ENCODE assay signal across 11 cellular contexts in the genomic region with DNA sequence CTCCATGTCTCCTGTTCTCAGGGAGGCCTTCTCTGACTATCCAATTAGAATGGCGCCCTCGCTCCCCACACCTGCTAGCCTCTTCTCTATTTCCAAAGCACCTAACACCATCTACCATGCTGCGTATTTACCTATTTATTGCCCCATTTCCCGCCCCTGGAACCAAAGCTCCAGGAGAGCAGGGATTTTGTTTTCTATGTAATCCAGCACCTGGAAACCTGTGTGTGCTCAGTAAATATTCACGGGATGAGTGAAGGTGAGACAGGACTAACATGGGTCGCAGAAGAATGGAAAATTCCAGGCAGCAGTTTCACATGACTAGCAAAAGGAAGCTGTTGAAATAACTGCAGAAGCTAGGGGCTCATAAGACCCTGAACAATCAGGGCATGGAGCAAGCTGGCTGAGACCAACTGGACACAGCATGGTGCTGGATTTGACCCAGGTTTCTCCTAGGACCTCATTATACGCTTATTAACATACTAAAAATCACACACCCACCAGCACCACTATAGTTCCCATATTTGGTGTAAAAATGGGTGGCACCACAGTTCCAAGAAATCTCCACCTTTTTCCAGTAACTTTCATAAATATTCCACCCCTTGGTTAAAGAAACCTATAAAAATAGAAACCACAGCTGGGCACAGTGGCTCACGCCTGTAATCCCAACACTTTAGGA. TPM values are rescaled to one million over a fixed set of nuclear protein-coding genes. Genes with fewer than 3 reads are reported as not detected.
DNase-seq lines count a peak whose midpoint lies in the region; ATAC-seq and TF ChIP-seq lines count a peak whose summit lies in the region.
"Had no signal": no experiment of that assay in that cellular context is flagged by ENCODE, and none has a peak within 500 bp of the region (broad histone marks: within the 10 kb centered on the region; RNA-seq: fewer than 3 reads in every experiment).

No MANE protein-coding gene starts in this region.

- H3K9me3 ChIP-seq in esophagus (ENCODE audit: control insufficient read depth in 2 of 2, insufficient read depth in 1 of 2, low read depth in 1 of 2, low read length in 1 of 2) = no peaks in the 10 kb centered on the region

- no peaks in the 10 kb centered on the region for H3K27me3 Mint-ChIP-seq in progenitor cell of endocrine pancreas
- peaks cover 6% of the 10 kb centered on the region for H3K27me3 Mint-ChIP-seq in activated T-helper 2 cell treated with anti-CD3 and anti-CD28 coated beads, Interferon-gamma antibody, Interleukin-2, Interleukin-4, amounts not matched to agents 10 μg/mL and 5 μg/mL and 100 μg/mL, durations not matched to agents 14 hours and 24 hours and 36 hours (ENCODE audit: low read depth)

- ATAC-seq in HG03565 (IDR thresholded peaks at IDR 0.05; ENCODE audit: unreplicated experiment) (no peak), HG02852 (IDR thresholded peaks at IDR 0.05; ENCODE audit: unreplicated experiment) (no peak)
- ATAC-seq: activated naive CD4-positive, alpha-beta T cell treated with anti-CD3 and anti-CD28 coated beads, Interleukin-2, amount 50 U/mL, for 72 hours had no signal

- no peaks in the 10 kb centered on the region for H3K27me3 ChIP-seq in esophagus (ENCODE audit: control insufficient read depth in 1 of 2, insufficient read depth in 2 of 2, low read length in 2 of 2)

- H3K27ac ChIP-seq in esophagus (ENCODE audit: low read depth in 2 of 2, low read length in 1 of 2) = peak overlapping the region; percentile 71 to 86

- H3K36me3 Mint-ChIP-seq in progenitor cell of endocrine pancreas (ENCODE audit: insufficient read depth) = no peaks in the 10 kb centered on the region
- no peaks in the 10 kb centered on the region for H3K36me3 Mint-ChIP-seq in activated T-helper 2 cell treated with anti-CD3 and anti-CD28 coated beads, Interferon-gamma antibody, Interleukin-2, Interleukin-4, amounts not matched to agents 10 μg/mL and 5 μg/mL and 100 μg/mL, durations not matched to agents 14 hours and 24 hours and 36 hours (ENCODE audit: low read depth)
- H3K36me3 Mint-ChIP-seq: activated naive CD4-positive, alpha-beta T cell treated with anti-CD3 and anti-CD28 coated beads, Interleukin-2, amount 50 U/mL, for 72 hours had no signal

- peaks cover 0 to 8% of the 10 kb centered on the region in 2 donors for H3K4me1 ChIP-seq in esophagus (ENCODE audit: control insufficient read depth in 2 of 2, insufficient read depth in 2 of 2, low read length in 1 of 2)

- peak; percentile 61 for DNase-seq in EH (ENCODE audit: low read depth)
- DNase-seq in NCI-H345 treated with DMSO at 0.1 percent for 48 hours (lab: John Stamatoyannopoulos, UW; ENCODE audit: unreplicated experiment) = peak; percentile 47
- no peak for DNase-seq in progenitor cell of endocrine pancreas (ENCODE audit: low spot score, unreplicated experiment)
- no peak for DNase-seq in activated T-helper 2 cell treated with anti-CD3 and anti-CD28 coated beads, Interferon-gamma antibody, Interleukin-2, Interleukin-4, amounts not matched to agents 10 μg/mL and 5 μg/mL and 100 μg/mL, durations not matched to agents 14 hours and 24 hours and 36 hours (ENCODE audit: low spot score)
- DNase-seq in GDM1 (lab: John Stamatoyannopoulos, UW) = no peak
- DNase-seq: immature natural killer cell, NCI-H1436 had no signal

- H3K4me3 ChIP-seq in esophagus (ENCODE audit: low read depth in 1 of 2, low read length in 2 of 2) = no peak overlapping the region

- WGBS in esophagus, 2 donors = 51% methylated on average over 8 of the region's 8 CpGs

- intact Hi-C loops in activated T-helper 2 cell treated with anti-CD3 and anti-CD28 coated beads, Interferon-gamma antibody, Interleukin-2, Interleukin-4, amounts not matched to agents 10 μg/mL and 5 μg/mL and 100 μg/mL, durations not matched to agents 14 hours and 24 hours and 36 hours (cut with micrococcal nuclease) = no loop called here

- no peak overlapping the region for H3K4me3 Mint-ChIP-seq in progenitor cell of endocrine pancreas (ENCODE audit: low read depth)
- H3K4me3 Mint-ChIP-seq in activated T-helper 2 cell treated with anti-CD3 and anti-CD28 coated beads, Interferon-gamma antibody, Interleukin-2, Interleukin-4, amounts not matched to agents 10 μg/mL and 5 μg/mL and 100 μg/mL, durations not matched to agents 14 hours and 24 hours and 36 hours (ENCODE audit: low read depth) = no peak overlapping the region
- H3K4me3 Mint-ChIP-seq: immature natural killer cell had no signal

- H3K36me3 ChIP-seq in esophagus (ENCODE audit: control insufficient read depth in 2 of 2, insufficient read depth in 2 of 2, low read length in 1 of 2) = no peaks in the 10 kb centered on the region

- no peak for TF ChIP-seq CTCF in progenitor cell of endocrine pancreas (IDR thresholded peaks at IDR 0.05; ENCODE audit: unreplicated experiment)

- peaks cover 12% of the 10 kb centered on the region for H3K4me1 Mint-ChIP-seq in progenitor cell of endocrine pancreas (ENCODE audit: low read depth)
- no peaks in the 10 kb centered on the region for H3K4me1 Mint-ChIP-seq in activated T-helper 2 cell treated with anti-CD3 and anti-CD28 coated beads, Interferon-gamma antibody, Interleukin-2, Interleukin-4, amounts not matched to agents 10 μg/mL and 5 μg/mL and 100 μg/mL, durations not matched to agents 14 hours and 24 hours and 36 hours (ENCODE audit: low read depth)
- H3K4me1 Mint-ChIP-seq: immature natural killer cell had no signal

- peak overlapping the region; percentile 79 for H3K27ac Mint-ChIP-seq in progenitor cell of endocrine pancreas
- H3K27ac Mint-ChIP-seq in activated T-helper 2 cell treated with anti-CD3 and anti-CD28 coated beads, Interferon-gamma antibody, Interleukin-2, Interleukin-4, amounts not matched to agents 10 μg/mL and 5 μg/mL and 100 μg/mL, durations not matched to agents 14 hours and 24 hours and 36 hours = no peak overlapping the region
- H3K27ac Mint-ChIP-seq: activated naive CD4-positive, alpha-beta T cell treated with anti-CD3 and anti-CD28 coated beads, Interleukin-2, amount 50 U/mL, for 72 hours; immature natural killer cell had no signal

- H3K9me3 Mint-ChIP-seq in progenitor cell of endocrine pancreas (ENCODE audit: low read depth) = no peaks in the 10 kb centered on the region
- no peaks in the 10 kb centered on the region for H3K9me3 Mint-ChIP-seq in activated T-helper 2 cell treated with anti-CD3 and anti-CD28 coated beads, Interferon-gamma antibody, Interleukin-2, Interleukin-4, amounts not matched to agents 10 μg/mL and 5 μg/mL and 100 μg/mL, durations not matched to agents 14 hours and 24 hours and 36 hours
- H3K9me3 Mint-ChIP-seq: activated naive CD4-positive, alpha-beta T cell treated with anti-CD3 and anti-CD28 coated beads, Interleukin-2, amount 50 U/mL, for 72 hours; immature natural killer cell had no signal

RNA-seq across cellular contexts. Expression of a gene that starts 15.1 kb away (rescaled TPM):
- 10 to 100 TPM; 79.2 to 84.3 TPM for polyA plus RNA-seq in esophagus
- total RNA-seq in progenitor cell of endocrine pancreas = 5.1 and 5.7 TPM in 2 replicates
- total RNA-seq in activated T-helper 2 cell treated with anti-CD3 and anti-CD28 coated beads, Interferon-gamma antibody, Interleukin-2, Interleukin-4, amounts not matched to agents 10 μg/mL and 5 μg/mL and 100 μg/mL, durations not matched to agents 14 hours and 24 hours and 36 hours = 0.07 TPM in 1 of 2 replicates, not detected in the other
- polyA plus RNA-seq: immature natural killer cell had no signal

RNA-seq across cellular contexts. Expression of a gene that starts 34.2 kb away (rescaled TPM):
- 100 to 1,000 TPM in 1 of 2 donors, 10 to 100 TPM in 1; 84.9 to 158 TPM for polyA plus RNA-seq in esophagus
- 48.8 and 49.3 TPM in 2 replicates for total RNA-seq in progenitor cell of endocrine pancreas
- total RNA-seq in activated T-helper 2 cell treated with anti-CD3 and anti-CD28 coated beads, Interferon-gamma antibody, Interleukin-2, Interleukin-4, amounts not matched to agents 10 μg/mL and 5 μg/mL and 100 μg/mL, durations not matched to agents 14 hours and 24 hours and 36 hours = 0.85 and 0.89 TPM in 2 replicates
- polyA plus RNA-seq: immature natural killer cell had no signal

Comparison
In these comparisons a context has a peak if more than half of its experiments do, and no peak if none do; other contexts are left out.
1. DNase-seq: peak in EH (single experiment) and NCI-H345 treated with DMSO at 0.1 percent for 48 hours (single experiment); none in progenitor cell of endocrine pancreas (single experiment), activated T-helper 2 cell treated with anti-CD3 and anti-CD28 coated beads, Interferon-gamma antibody, Interleukin-2, Interleukin-4, amounts not matched to agents 10 μg/mL and 5 μg/mL and 100 μg/mL, durations not matched to agents 14 hours and 24 hours and 36 hours (single experiment) and GDM1 (single experiment).
2. RNA of a gene that starts 34.2 kb away (total RNA-seq): 48.8 to 49.3 TPM in progenitor cell of endocrine pancreas; 0.85 to 0.89 TPM in activated T-helper 2 cell treated with anti-CD3 and anti-CD28 coated beads, Interferon-gamma antibody, Interleukin-2, Interleukin-4, amounts not matched to agents 10 μg/mL and 5 μg/mL and 100 μg/mL, durations not matched to agents 14 hours and 24 hours and 36 hours; every median in the first group is over 10 times any median in the second.